In genomic region chr6:17907467-17908229, GRCh38 we compare ENCODE assay signal across 1 cellular context.
TF ChIP-seq lines count a peak whose summit lies in the region.

No MANE protein-coding gene starts in this region.

TF ChIP-seq in K562, 482 proteins besides CTCF, POLR2A, EP300 and RAD21 (continued from another document and continues in another):
- TF ChIP-seq ZBTB12 (CRISPR knock-in tag; IDR thresholded peaks at IDR 0.05) = peak; percentile 57; the same call in 1 of the 2 replicates
- TF ChIP-seq RFX7 (CRISPR knock-in tag; IDR thresholded peaks at IDR 0.05) = peak; percentile 79
- peak; percentile 81 for TF ChIP-seq HDAC3 (IDR thresholded peaks at IDR 0.05; ENCODE audit: borderline replicate concordance, partially characterized antibody)
- TF ChIP-seq FOXA1 (IDR thresholded peaks at IDR 0.05; ENCODE audit: borderline replicate concordance) = no peak
- TF ChIP-seq, protein P1, sequence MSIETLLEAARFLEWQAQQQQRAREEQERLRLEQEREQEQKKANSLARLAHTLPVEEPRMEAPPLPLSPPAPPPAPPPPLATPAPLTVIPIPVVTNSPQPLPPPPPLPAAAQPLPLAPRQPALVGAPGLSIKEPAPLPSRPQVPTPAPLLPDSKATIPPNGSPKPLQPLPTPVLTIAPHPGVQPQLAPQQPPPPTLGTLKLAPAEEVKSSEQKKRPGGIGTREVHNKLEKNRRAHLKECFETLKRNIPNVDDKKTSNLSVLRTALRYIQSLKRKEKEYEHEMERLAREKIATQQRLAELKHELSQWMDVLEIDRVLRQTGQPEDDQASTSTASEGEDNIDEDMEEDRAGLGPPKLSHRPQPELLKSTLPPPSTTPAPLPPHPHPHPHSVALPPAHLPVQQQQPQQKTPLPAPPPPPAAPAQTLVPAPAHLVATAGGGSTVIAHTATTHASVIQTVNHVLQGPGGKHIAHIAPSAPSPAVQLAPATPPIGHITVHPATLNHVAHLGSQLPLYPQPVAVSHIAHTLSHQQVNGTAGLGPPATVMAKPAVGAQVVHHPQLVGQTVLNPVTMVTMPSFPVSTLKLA (conservative IDR thresholded peaks at IDR 0.05) = peak; percentile 31 to 75; a peak in 3 of 4 replicates
- TF ChIP-seq ZC3H8 (IDR thresholded peaks at IDR 0.05) = no peak
- TF ChIP-seq E2F5 (CRISPR knock-in tag; IDR thresholded peaks at IDR 0.05) = 0 out of 2 replicates have a peak, but pooled peaks have one; percentile 70
- TF ChIP-seq PHB2 (IDR thresholded peaks at IDR 0.05; ENCODE audit: low read depth) = 0 out of 2 replicates have a peak, but pooled peaks have one; percentile 33
- TF ChIP-seq, protein P2, sequence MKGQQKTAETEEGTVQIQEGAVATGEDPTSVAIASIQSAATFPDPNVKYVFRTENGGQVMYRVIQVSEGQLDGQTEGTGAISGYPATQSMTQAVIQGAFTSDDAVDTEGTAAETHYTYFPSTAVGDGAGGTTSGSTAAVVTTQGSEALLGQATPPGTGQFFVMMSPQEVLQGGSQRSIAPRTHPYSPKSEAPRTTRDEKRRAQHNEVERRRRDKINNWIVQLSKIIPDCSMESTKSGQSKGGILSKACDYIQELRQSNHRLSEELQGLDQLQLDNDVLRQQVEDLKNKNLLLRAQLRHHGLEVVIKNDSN (CRISPR knock-in tag; IDR thresholded peaks at IDR 0.05) = no peak
- peak; percentile 85 for TF ChIP-seq NEUROD1 (IDR thresholded peaks at IDR 0.05; ENCODE audit: borderline replicate concordance, low read depth, low read length, partially characterized antibody)
- TF ChIP-seq ASH1L (IDR thresholded peaks at IDR 0.05; ENCODE audit: borderline replicate concordance, low read depth, partially characterized antibody) = peak; percentile 52
- peak; percentile 80 for TF ChIP-seq POLR2H (tag; IDR thresholded peaks at IDR 0.05; ENCODE audit: low read depth)
- peak; percentile 67 for TF ChIP-seq TBP (optimal IDR thresholded peaks at IDR 0.05; ENCODE audit: low read depth, low read length)
- TF ChIP-seq HINFP (tag; conservative IDR thresholded peaks at IDR 0.05; ENCODE audit: low read depth) = peak; percentile 60
- TF ChIP-seq HNRNPL (IDR thresholded peaks at IDR 0.05; ENCODE audit: low read depth, low read length) = 0 out of 2 replicates have a peak, but pooled peaks have one; percentile 20
- peak; percentile 75; the same call in 1 of the 2 replicates for TF ChIP-seq TCFL5 (CRISPR knock-in tag; conservative IDR thresholded peaks at IDR 0.05)
- TF ChIP-seq NFIX (CRISPR knock-in tag; IDR thresholded peaks at IDR 0.05; ENCODE audit: low read depth) = no peak
- TF ChIP-seq ZNF175 (CRISPR knock-in tag; IDR thresholded peaks at IDR 0.05; ENCODE audit: low read depth) = peak; percentile 91
- TF ChIP-seq SAP30 (IDR thresholded peaks at IDR 0.05; ENCODE audit: borderline replicate concordance, insufficient read depth, low read depth, low read length, poor library complexity, severe bottlenecking) = peak; percentile 66
- TF ChIP-seq ARID1B (IDR thresholded peaks at IDR 0.05) = peak; percentile 97
- no peak for TF ChIP-seq POLR3A (IDR thresholded peaks at IDR 0.05; ENCODE audit: borderline replicate concordance, extremely low read depth, insufficient read depth, insufficient read length)
- TF ChIP-seq NCOA1 (IDR thresholded peaks at IDR 0.05; ENCODE audit: low read depth) = peak; percentile 87
- peak; percentile 100 for TF ChIP-seq NFE2 (IDR thresholded peaks at IDR 0.05; ENCODE audit: low read depth)
- no peak for TF ChIP-seq SREBF2 (CRISPR knock-in tag; IDR thresholded peaks at IDR 0.05)
- peak; percentile 87 for TF ChIP-seq HDGF (IDR thresholded peaks at IDR 0.05)
- 0 out of 2 replicates have a peak, but pooled peaks have one; percentile 34 for TF ChIP-seq HOXB6 (CRISPR knock-in tag; IDR thresholded peaks at IDR 0.05; ENCODE audit: borderline replicate concordance)
- no peak for TF ChIP-seq GTF2F1 (IDR thresholded peaks at IDR 0.05; ENCODE audit: low read depth, low read length)
- TF ChIP-seq SREBF1 (IDR thresholded peaks at IDR 0.05; ENCODE audit: borderline replicate concordance, low read depth, low read length) = no peak
- peak; percentile 58 to 84; a peak in 2 of 4 replicates for TF ChIP-seq TEAD1 (CRISPR knock-in tag; IDR thresholded peaks at IDR 0.05)
- no peak for TF ChIP-seq RBM25 (IDR thresholded peaks at IDR 0.05; ENCODE audit: low read depth, low read length, severe bottlenecking)
- TF ChIP-seq MAFF (IDR thresholded peaks at IDR 0.05; ENCODE audit: low read length) = peak; percentile 100
- TF ChIP-seq JUN (IDR thresholded peaks at IDR 0.05; ENCODE audit: borderline replicate concordance, low read depth, low read length) = peak; percentile 95
- no peak for TF ChIP-seq JUN (CRISPR knock-in tag; IDR thresholded peaks at IDR 0.05; ENCODE audit: borderline replicate concordance)
- TF ChIP-seq CHD7 (IDR thresholded peaks at IDR 0.05; ENCODE audit: low read depth, low read length) = no peak
- peak; percentile 81 for TF ChIP-seq ZBTB17 (CRISPR knock-in tag; IDR thresholded peaks at IDR 0.05)
- TF ChIP-seq ESRRB (CRISPR knock-in tag; IDR thresholded peaks at IDR 0.05; ENCODE audit: borderline replicate concordance) = no peak
- TF ChIP-seq EZH2 (IDR thresholded peaks at IDR 0.05; ENCODE audit: borderline replicate concordance, low read depth, low read length) = no peak
- peak; percentile 76 for TF ChIP-seq L3MBTL2 (IDR thresholded peaks at IDR 0.05)
- TF ChIP-seq GTF2E2 (tag; IDR thresholded peaks at IDR 0.05) = peak; percentile 89
- peak; percentile 92 for TF ChIP-seq DMBX1 (CRISPR knock-in tag; IDR thresholded peaks at IDR 0.05; ENCODE audit: borderline replicate concordance)
- peak; percentile 50 for TF ChIP-seq CHD1 (IDR thresholded peaks at IDR 0.05; ENCODE audit: low read length)
- TF ChIP-seq, protein P3, sequence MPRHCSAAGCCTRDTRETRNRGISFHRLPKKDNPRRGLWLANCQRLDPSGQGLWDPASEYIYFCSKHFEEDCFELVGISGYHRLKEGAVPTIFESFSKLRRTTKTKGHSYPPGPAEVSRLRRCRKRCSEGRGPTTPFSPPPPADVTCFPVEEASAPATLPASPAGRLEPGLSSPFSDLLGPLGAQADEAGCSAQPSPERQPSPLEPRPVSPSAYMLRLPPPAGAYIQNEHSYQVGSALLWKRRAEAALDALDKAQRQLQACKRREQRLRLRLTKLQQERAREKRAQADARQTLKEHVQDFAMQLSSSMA (CRISPR knock-in tag; IDR thresholded peaks at IDR 0.05) = no peak
- TF ChIP-seq RBBP5 (IDR thresholded peaks at IDR 0.05; ENCODE audit: borderline replicate concordance, insufficient read depth, low read length, poor library complexity, severe bottlenecking) = peak; percentile 64
- no peak for TF ChIP-seq NR4A1 (CRISPR knock-in tag; IDR thresholded peaks at IDR 0.05)
- peak; percentile 94 for TF ChIP-seq NR4A1 (tag; IDR thresholded peaks at IDR 0.05)
- TF ChIP-seq, protein P4, sequence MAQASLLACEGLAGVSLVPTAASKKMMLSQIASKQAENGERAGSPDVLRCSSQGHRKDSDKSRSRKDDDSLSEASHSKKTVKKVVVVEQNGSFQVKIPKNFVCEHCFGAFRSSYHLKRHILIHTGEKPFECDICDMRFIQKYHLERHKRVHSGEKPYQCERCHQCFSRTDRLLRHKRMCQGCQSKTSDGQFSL (CRISPR knock-in tag; IDR thresholded peaks at IDR 0.05) = no peak
- TF ChIP-seq, protein P4 (tag; IDR thresholded peaks at IDR 0.05) = peak in 1 of 2 experiments; percentile 72; a peak in 2 of 4 replicates
- peak; percentile 73 for TF ChIP-seq MEIS2 (IDR thresholded peaks at IDR 0.05; ENCODE audit: partially characterized antibody)
- peak; percentile 98 for TF ChIP-seq LARP7 (IDR thresholded peaks at IDR 0.05)
- TF ChIP-seq SMAD1 (IDR thresholded peaks at IDR 0.05; ENCODE audit: low read depth, low read length, partially characterized antibody) = peak; percentile 8
